Comparison of ENCODE assay signal across 19 cellular contexts in the genomic region with DNA sequence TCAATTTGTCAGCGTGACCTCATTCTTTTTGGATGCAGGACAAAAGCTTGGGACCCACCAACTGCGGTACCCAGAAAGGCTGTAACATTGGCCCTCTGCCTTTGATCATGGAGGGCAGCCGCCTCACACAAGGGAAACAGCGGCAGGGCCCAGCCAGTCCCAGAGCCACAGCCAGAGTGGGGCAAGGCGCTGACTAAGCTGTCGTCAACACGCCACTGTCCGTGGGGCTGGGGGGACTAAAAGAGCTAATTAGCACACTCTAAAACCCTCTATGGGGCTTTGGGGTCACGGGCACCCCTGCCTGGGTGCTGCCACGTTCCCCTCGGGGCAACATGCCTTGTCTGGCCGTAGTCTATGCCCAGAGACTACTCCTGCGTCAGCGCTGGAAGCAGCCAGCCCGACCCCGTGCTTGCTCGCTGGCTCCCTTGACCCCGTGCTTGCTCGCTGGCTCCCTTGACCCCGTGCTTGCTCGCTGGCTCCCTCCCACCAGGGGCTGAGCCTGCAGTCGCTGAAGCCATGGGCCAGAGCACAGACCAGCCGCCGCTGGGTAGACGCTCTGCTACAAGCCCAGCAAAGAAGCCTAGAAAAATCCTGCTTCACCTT.
"Had no signal": no experiment of that assay in that cellular context is flagged by ENCODE, and none has a peak within 500 bp of the region (broad histone marks: within the 10 kb centered on the region; RNA-seq: fewer than 3 reads in every experiment).

No MANE protein-coding gene starts in this region.

- H3K4me1 Mint-ChIP-seq: naive B cell; stimulated activated effector memory CD8-positive, alpha-beta T cell treated with anti-CD3 and anti-CD28 coated beads, Interleukin-12 subunit alpha, Interleukin-12 subunit beta, amount 100 ng/mL, for 72 hours had no signal

- H3K27me3 Mint-ChIP-seq: dendritic cell treated with granulocyte-macrophage colony-stimulating factor and Interleukin-4, amounts not matched to agents 40 ng/mL and 50 ng/mL, for 4 days; effector memory CD8-positive, alpha-beta T cell; naive B cell; stimulated activated naive CD8-positive, alpha-beta T cell treated with anti-CD3 and anti-CD28 coated beads, Interleukin-15, Interleukin-2, amounts not matched to agents 100 ng/mL and 50 ng/mL, for 24 hours had no signal

- H3K36me3 ChIP-seq: neutrophil, transverse colon had no signal

- DNase-seq: cerebellar nuclear complex; effector memory CD8-positive, alpha-beta T cell; erythroblast; foreskin keratinocyte; head of caudate nucleus; left colon; mesendoderm; naive B cell; nephron progenitor cell; stimulated activated CD4-positive, alpha-beta T cell treated with anti-CD3 and anti-CD28 coated beads, Interleukin-4, amount 100 ng/mL, for 1 hour; stimulated activated CD8-positive, alpha-beta memory T cell treated with anti-CD3 and anti-CD28 coated beads, Interleukin-4, amount 100 ng/mL, for 48 hours; transverse colon had no signal

- H3K4me3 Mint-ChIP-seq: dendritic cell treated with granulocyte-macrophage colony-stimulating factor and Interleukin-4, amounts not matched to agents 40 ng/mL and 50 ng/mL, for 4 days; effector memory CD8-positive, alpha-beta T cell; naive B cell; nephron progenitor cell; stimulated activated effector memory CD8-positive, alpha-beta T cell treated with anti-CD3 and anti-CD28 coated beads, Interleukin-12 subunit alpha, Interleukin-12 subunit beta, amount 100 ng/mL, for 72 hours; stimulated activated naive CD8-positive, alpha-beta T cell treated with anti-CD3 and anti-CD28 coated beads, Interleukin-15, Interleukin-2, amounts not matched to agents 100 ng/mL and 50 ng/mL, for 24 hours had no signal

- ATAC-seq: effector memory CD8-positive, alpha-beta T cell; foreskin keratinocyte; left colon; right cardiac atrium; stimulated activated effector memory CD8-positive, alpha-beta T cell treated with anti-CD3 and anti-CD28 coated beads, Interleukin-12 subunit alpha, Interleukin-12 subunit beta, amount 100 ng/mL, for 72 hours had no signal

- H3K27me3 ChIP-seq: foreskin keratinocyte, hepatocyte, neutrophil, transverse colon had no signal

- H3K4me3 ChIP-seq: hepatocyte, smooth muscle cell, transverse colon had no signal

- H3K4me1 ChIP-seq: foreskin keratinocyte, transverse colon had no signal

- H3K36me3 Mint-ChIP-seq: naive B cell; stimulated activated effector memory CD8-positive, alpha-beta T cell treated with anti-CD3 and anti-CD28 coated beads, Interleukin-12 subunit alpha, Interleukin-12 subunit beta, amount 100 ng/mL, for 72 hours had no signal

- H3K79me2 ChIP-seq: hepatocyte had no signal

- H2AFZ ChIP-seq: hepatocyte had no signal

- H3K4me2 ChIP-seq: hepatocyte, smooth muscle cell had no signal

- H3K27ac ChIP-seq: foreskin keratinocyte, hepatocyte, neutrophil, transverse colon had no signal

- H3K27ac Mint-ChIP-seq: dendritic cell treated with granulocyte-macrophage colony-stimulating factor and Interleukin-4, amounts not matched to agents 40 ng/mL and 50 ng/mL, for 4 days; effector memory CD8-positive, alpha-beta T cell; naive B cell; nephron progenitor cell; stimulated activated effector memory CD8-positive, alpha-beta T cell treated with anti-CD3 and anti-CD28 coated beads, Interleukin-12 subunit alpha, Interleukin-12 subunit beta, amount 100 ng/mL, for 72 hours; stimulated activated naive CD8-positive, alpha-beta T cell treated with anti-CD3 and anti-CD28 coated beads, Interleukin-15, Interleukin-2, amounts not matched to agents 100 ng/mL and 50 ng/mL, for 24 hours had no signal

- H3K9me3 Mint-ChIP-seq: nephron progenitor cell had no signal

- H3K9me3 ChIP-seq: neutrophil, transverse colon had no signal
